ENCODE assay signal across 14 cellular contexts in genomic region chr2:121489944-121490585, GRCh38. TPM values are rescaled to one million over a fixed set of nuclear protein-coding genes. Genes with fewer than 3 reads are reported as not detected.
DNase-seq lines count a peak whose midpoint lies in the region; TF ChIP-seq lines count a peak whose summit lies in the region.
"Had no signal": no experiment of that assay in that cellular context is flagged by ENCODE, and none has a peak within 500 bp of the region (broad histone marks: within the 10 kb centered on the region; RNA-seq: fewer than 3 reads in every experiment).

No MANE protein-coding gene starts in this region.

- no peak overlapping the region for H3K14ac ChIP-seq in H9 (ENCODE audit: insufficient read depth, low read length)

- H3K4me1 Mint-ChIP-seq in H9, result peaks cover 24 to 26% of the 10 kb centered on the region in 2 experiments

- no peaks in the 10 kb centered on the region for H3K9me2 ChIP-seq in PC-9 (ENCODE audit: insufficient read depth)

- no peak overlapping the region for H3K27ac ChIP-seq in H9 (ENCODE audit: insufficient read length, low read depth, low read length)
- no peak overlapping the region for H3K27ac ChIP-seq in PC-9
- H3K27ac ChIP-seq: heart right ventricle, upper lobe of left lung had no signal

- no peaks in the 10 kb centered on the region for H3K79me1 ChIP-seq in H9 (ENCODE audit: insufficient read depth, low read depth, low read length, poor library complexity, severe bottlenecking)

- CTCF ChIA-PET in PC-9 (lab: Charles Lee), result interaction anchor here (0.6 kb wide), 1 partner anchor 8 kb away, joined by 11 read pairs; no protein-coding TSS in a partner anchor

- no CpG with 5 or more reads among the region's 1 CpG for WGBS in H9 (ENCODE audit: extremely low coverage, insufficient read length, low lambda C conversion rate)

- DNase-seq in AML-193 (lab: John Stamatoyannopoulos, UW) (peak; percentile 5 to 13), H9 (no peak), PC-9 (no peak), fibroblast of villous mesenchyme (ENCODE audit: low read depth) (peak; percentile 68), iPS-NIHi7 (ENCODE audit: extremely low spot score) (no peak), NCI-H128 (lab: John Stamatoyannopoulos, UW; ENCODE audit: unreplicated experiment) (no peak), activated gamma-delta T cell (lab: John Stamatoyannopoulos, UW) (no peak)
- no peak for DNase-seq in activated naive CD4-positive, alpha-beta T cell treated with anti-CD3 and anti-CD28 coated beads, Interleukin-2, amount 50 U/mL, for 16 hours
- DNase-seq: activated CD4-positive, alpha-beta T cell treated with anti-CD3 and anti-CD28 coated beads, Interleukin-2, amount 10 ng/mL, durations not matched to agents 24 days and 14 days; DND-41; heart right ventricle had no signal

- H2AK5ac ChIP-seq in H9 (ENCODE audit: insufficient read length, low read length), result no peak overlapping the region

- no peak overlapping the region for H3T11ph ChIP-seq in H9 (ENCODE audit: low read length)

- peak overlapping the region in 2 of 3 experiments; percentile 28 to 71; a peak in 2 of 7 replicates for H3K27ac Mint-ChIP-seq in H9
- H3K27ac Mint-ChIP-seq: activated naive CD8-positive, alpha-beta T cell had no signal

- no peaks in the 10 kb centered on the region for H4K20me1 ChIP-seq in H9 (ENCODE audit: control insufficient read depth, insufficient read depth, insufficient read length)
- H4K20me1 ChIP-seq in PC-9 (ENCODE audit: insufficient read depth), result peaks cover 19% of the 10 kb centered on the region; the same call in 1 of the 2 replicates

- peaks cover 16% of the 10 kb centered on the region for H3F3A ChIP-seq in PC-9 (ENCODE audit: insufficient read depth, low read depth)

- H3K23ac ChIP-seq in H9 (ENCODE audit: insufficient read length, low read depth, low read length), result no peak overlapping the region

- H4K8ac ChIP-seq in H9 (replicated peaks; ENCODE audit: insufficient read length, low read depth, low read length), result no peak overlapping the region

- no peak overlapping the region for H4K91ac ChIP-seq in H9 (ENCODE audit: insufficient read length, low read depth, low read length)

- H3K27me3 Mint-ChIP-seq in H9 (ENCODE audit: low read depth), result no peaks in the 10 kb centered on the region
- H3K27me3 Mint-ChIP-seq: activated CD4-positive, alpha-beta T cell treated with anti-CD3 and anti-CD28 coated beads, Interleukin-2, amount 10 ng/mL, durations not matched to agents 24 days and 14 days; activated naive CD8-positive, alpha-beta T cell had no signal

- H2AFZ ChIP-seq in H9 (ENCODE audit: low read length) (no peak overlapping the region), PC-9 (no peak overlapping the region)

- no peaks in the 10 kb centered on the region for H3K9me3 ChIP-seq in H9 (ENCODE audit: control insufficient read depth, low read depth, low read length)
- H3K9me3 ChIP-seq in PC-9 (ENCODE audit: insufficient read depth, low read depth), result no peaks in the 10 kb centered on the region
- H3K9me3 ChIP-seq: heart right ventricle, upper lobe of left lung had no signal

- BruUV-seq in PC-9 (replicated peaks; lab: Mats Ljungman, UMichigan), result no TSS peak

- H3K27me3 ChIP-seq in H9 (ENCODE audit: insufficient read depth, low read length) (no peaks in the 10 kb centered on the region), PC-9 (ENCODE audit: insufficient read depth, low read depth) (no peaks in the 10 kb centered on the region)
- H3K27me3 ChIP-seq: heart right ventricle, upper lobe of left lung had no signal

- H3K4me2 ChIP-seq in H9 (ENCODE audit: insufficient read depth, insufficient read length, low read length) (no peak overlapping the region), PC-9 (peak overlapping the region; percentile 15)

- no peaks in the 10 kb centered on the region for H3K9me3 Mint-ChIP-seq in H9
- H3K9me3 Mint-ChIP-seq: activated CD4-positive, alpha-beta T cell treated with anti-CD3 and anti-CD28 coated beads, Interleukin-2, amount 10 ng/mL, durations not matched to agents 24 days and 14 days had no signal

- H2BK12ac ChIP-seq in H9 (ENCODE audit: insufficient read length, low read depth, low read length), result no peak overlapping the region

- H4K5ac ChIP-seq in H9 (ENCODE audit: insufficient read length, low read depth, low read length), result no peak overlapping the region

- POLR2A ChIA-PET in PC-9 (lab: Charles Lee; ENCODE audit: unreplicated experiment), result no interaction called here

- H2BK15ac ChIP-seq in H9 (ENCODE audit: low read depth, low read length), result no peak overlapping the region

- H3K36me3 ChIP-seq in PC-9 (ENCODE audit: low read depth), result 0 out of 2 replicates have a peak, but pooled peaks cover 3% of the 10 kb centered on the region

- no peak overlapping the region for H2BK20ac ChIP-seq in H9 (ENCODE audit: low read depth, low read length, poor library complexity, severe bottlenecking)

- no peak overlapping the region for H3K4ac ChIP-seq in H9 (ENCODE audit: low read depth, low read length)

- intact Hi-C loops in PC-9 (cut with micrococcal nuclease; ENCODE audit: unreplicated experiment), result no loop called here

- H3K18ac ChIP-seq in H9 (ENCODE audit: insufficient read length, low read depth, low read length), result no peak overlapping the region

- H2BK5ac ChIP-seq in H9 (ENCODE audit: insufficient read length, low read length), result no peak overlapping the region

- no peaks in the 10 kb centered on the region; a peak in 1 of 7 replicates for H3K36me3 Mint-ChIP-seq in H9 (ENCODE audit: insufficient read depth in 1 of 3, low read depth in 3 of 3)

- H2BK120ac ChIP-seq in H9 (ENCODE audit: low read depth, low read length, poor library complexity, severe bottlenecking), result no peak overlapping the region

- H3K4me3 Mint-ChIP-seq in H9, result 0 out of 5 replicates have a peak overlapping the region, but pooled peaks of 1 of the 2 experiments have one; percentile 7
- H3K4me3 Mint-ChIP-seq: activated CD4-positive, alpha-beta T cell treated with anti-CD3 and anti-CD28 coated beads, Interleukin-2, amount 10 ng/mL, durations not matched to agents 24 days and 14 days; activated naive CD8-positive, alpha-beta T cell had no signal

- H3K4me1 ChIP-seq in H9 (ENCODE audit: insufficient read depth, low read length) (peaks cover 2% of the 10 kb centered on the region; the same call in 1 of the 2 replicates), PC-9 (replicated peaks; ENCODE audit: insufficient read depth) (peaks cover 41% of the 10 kb centered on the region)

- H3K23me2 ChIP-seq in H9 (ENCODE audit: insufficient read length, low read depth, low read length, poor library complexity, severe bottlenecking), result no peaks in the 10 kb centered on the region

- no peak overlapping the region; the same call in 1 of the 2 replicates for H3K4me3 ChIP-seq in PC-9
- no peak overlapping the region for H3K4me3 ChIP-seq in fibroblast of villous mesenchyme (ENCODE audit: low read depth, low read length)
- H3K4me3 ChIP-seq: heart right ventricle, upper lobe of left lung had no signal

- no peak overlapping the region for H3K9ac ChIP-seq in H9 (ENCODE audit: extremely low read depth, insufficient read length, low read length)

- H3K56ac ChIP-seq in H9 (ENCODE audit: insufficient read length, low read depth, low read length), result no peak overlapping the region

- TF ChIP-seq CTCF in H9 (conservative IDR thresholded peaks at IDR 0.05) (no peak), PC-9 (conservative IDR thresholded peaks at IDR 0.05) (no peak), fibroblast of villous mesenchyme (IDR thresholded peaks at IDR 0.05; ENCODE audit: insufficient read depth, low read depth, low read length) (no peak)

- H3K79me2 ChIP-seq in H9 (ENCODE audit: insufficient read depth, low read length) (peaks cover 2% of the 10 kb centered on the region), PC-9 (ENCODE audit: low read depth) (peaks cover 12% of the 10 kb centered on the region; the same call in 1 of the 2 replicates)

RNA-seq across cellular contexts. Expression of gene RNU4ATAC, which starts 40.6 kb away (rescaled TPM):
- not detected in 2 replicates for total RNA-seq in H9 (2021)
- total RNA-seq in PC-9 (2021), result not detected in 2 replicates
- total RNA-seq in fibroblast of villous mesenchyme, result under 0.01 TPM in 2 replicates
- total RNA-seq: activated CD4-positive, alpha-beta T cell treated with anti-CD3 and anti-CD28 coated beads, Interleukin-2, amount 10 ng/mL, durations not matched to agents 24 days and 14 days; heart right ventricle; renal cortical epithelial cell; upper lobe of left lung had no signal

Comparison
In these comparisons a context has a peak if more than half of its experiments do, and no peak if none do; other contexts are left out.
1. DNase-seq: peak in AML-193 (2 of 2) and fibroblast of villous mesenchyme (single experiment); none in H9 (single experiment), PC-9 (0 of 2), iPS-NIHi7 (single experiment), activated naive CD4-positive, alpha-beta T cell treated with anti-CD3 and anti-CD28 coated beads, Interleukin-2, amount 50 U/mL, for 16 hours (single experiment), NCI-H128 (single experiment) and activated gamma-delta T cell (single experiment).